19 cellular contexts compared by ENCODE assay signal in genomic region chr14:54177861-54178591, GRCh38.
DNase-seq lines count a peak whose midpoint lies in the region; ATAC-seq and TF ChIP-seq lines count a peak whose summit lies in the region.
"Had no signal": no experiment of that assay in that cellular context is flagged by ENCODE, and none has a peak within 500 bp of the region (broad histone marks: within the 10 kb centered on the region; RNA-seq: fewer than 3 reads in every experiment).

No MANE protein-coding gene starts in this region.

- CTCF ChIA-PET in activated CD8-positive, alpha-beta T cell treated with anti-CD3 and anti-CD28 coated beads, Interleukin-2, amount 10 ng/mL, durations not matched to agents 7 days and 5 days (lab: Charles Lee): interaction anchor here (0.7 to 2.0 kb wide), 4 partner anchors 151 to 638 kb away, joined by 3 to 4 read pairs (median 4); no protein-coding TSS in a partner anchor

- H2BK5ac ChIP-seq in neuronal stem cell (ENCODE audit: low read length): no peak overlapping the region

- peaks cover 0 to 4% of the 10 kb centered on the region in 2 donors for H3K4me1 ChIP-seq in neuronal stem cell (ENCODE audit: control insufficient read depth in 2 of 2, insufficient read depth in 1 of 2, low read depth in 1 of 2, low read length in 2 of 2)
- H3K4me1 ChIP-seq in left ventricle myocardium inferior: peaks cover 25% of the 10 kb centered on the region
- H3K4me1 ChIP-seq: psoas muscle had no signal

- peak overlapping the region; percentile 21 for H2AFZ ChIP-seq in neuronal stem cell (ENCODE audit: low read length)

- no peaks in the 10 kb centered on the region for H3K9me3 Mint-ChIP-seq in activated CD8-positive, alpha-beta T cell treated with anti-CD3 and anti-CD28 coated beads, Interleukin-2, amount 10 ng/mL, durations not matched to agents 7 days and 5 days (ENCODE audit: insufficient read depth)
- H3K9me3 Mint-ChIP-seq: activated CD4-positive, alpha-beta memory T cell treated with anti-CD3 and anti-CD28 coated beads for 36 hours; activated T-cell treated with anti-CD3 and anti-CD28 coated beads, Interleukin-2, amount 50 U/mL, for 72 hours; naive thymus-derived CD8-positive, alpha-beta T cell had no signal

- H3K4ac ChIP-seq in neuronal stem cell (ENCODE audit: low read length): no peak overlapping the region

- H3K9me3 ChIP-seq in neuronal stem cell (replicated peaks in 1 of 2; ENCODE audit: control insufficient read depth in 2 of 2, insufficient read depth in 1 of 2, low read depth in 1 of 2, low read length in 2 of 2): no peaks in the 10 kb centered on the region
- H3K9me3 ChIP-seq in left ventricle myocardium inferior (replicated peaks): no peaks in the 10 kb centered on the region
- H3K9me3 ChIP-seq: esophagus squamous epithelium, Peyer's patch, psoas muscle had no signal

- no peak for TF ChIP-seq CTCF in fibroblast of villous mesenchyme (IDR thresholded peaks at IDR 0.05; ENCODE audit: insufficient read depth, low read depth, low read length)
- no peak for TF ChIP-seq CTCF in left ventricle myocardium inferior (IDR thresholded peaks at IDR 0.05; ENCODE audit: borderline replicate concordance)

- no peak overlapping the region for H4K91ac ChIP-seq in neuronal stem cell (ENCODE audit: low read depth, low read length, poor library complexity)

- no peak overlapping the region for H3K4me3 Mint-ChIP-seq in activated CD8-positive, alpha-beta T cell treated with anti-CD3 and anti-CD28 coated beads, Interleukin-2, amount 10 ng/mL, durations not matched to agents 7 days and 5 days
- H3K4me3 Mint-ChIP-seq: activated CD4-positive, alpha-beta memory T cell treated with anti-CD3 and anti-CD28 coated beads for 36 hours; activated T-cell treated with anti-CD3 and anti-CD28 coated beads, Interleukin-2, amount 50 U/mL, for 72 hours; naive thymus-derived CD8-positive, alpha-beta T cell had no signal

- H3K4me1 Mint-ChIP-seq in activated CD8-positive, alpha-beta T cell treated with anti-CD3 and anti-CD28 coated beads, Interleukin-2, amount 10 ng/mL, durations not matched to agents 7 days and 5 days (ENCODE audit: low read depth): no peaks in the 10 kb centered on the region
- H3K4me1 Mint-ChIP-seq: naive thymus-derived CD8-positive, alpha-beta T cell had no signal

- no peak overlapping the region for H2BK15ac ChIP-seq in neuronal stem cell (ENCODE audit: low read length)

- no peak overlapping the region for H3K14ac ChIP-seq in neuronal stem cell (ENCODE audit: low read length)

- peak; percentile 53 for DNase-seq in G401 (ENCODE audit: low spot score)
- peak; percentile 31 for DNase-seq in NCI-H748 treated with DMSO at 0.1 percent for 48 hours (lab: John Stamatoyannopoulos, UW)
- peak; percentile 89 for DNase-seq in fibroblast of villous mesenchyme (ENCODE audit: low read depth)
- no peak for DNase-seq in neuronal stem cell (ENCODE audit: low spot score)
- no peak for DNase-seq in activated CD8-positive, alpha-beta T cell treated with anti-CD3 and anti-CD28 coated beads, Interleukin-2, amount 10 ng/mL, durations not matched to agents 7 days and 5 days
- DNase-seq in left ventricle myocardium inferior: no peak
- no peak for DNase-seq in NCI-H82 (lab: John Stamatoyannopoulos, UW)
- DNase-seq: activated CD4-positive, alpha-beta memory T cell treated with anti-CD3 and anti-CD28 coated beads for 36 hours; activated T-cell treated with anti-CD3 and anti-CD28 coated beads, Interleukin-2, amount 50 U/mL, for 72 hours; AML-193; esophagus squamous epithelium; Karpas-422; naive thymus-derived CD8-positive, alpha-beta T cell; NCI-H1694 treated with DMSO at 0.1 percent for 48 hours; NCI-H524 treated with DMSO at 0.1 percent for 48 hours; Peyer's patch; psoas muscle; SW 1271 had no signal

- intact Hi-C loops in left ventricle myocardium inferior (cut with micrococcal nuclease): loop anchor here (5.0 kb wide), 1 partner anchor 636 kb away; no protein-coding TSS in a partner anchor

- no peak overlapping the region for H2AK5ac ChIP-seq in neuronal stem cell (ENCODE audit: low read depth, low read length)

- H2BK12ac ChIP-seq in neuronal stem cell (ENCODE audit: low read length): no peak overlapping the region

- H3K27ac ChIP-seq in neuronal stem cell (replicated peaks; ENCODE audit: low read length) (no peak overlapping the region), left ventricle myocardium inferior (replicated peaks) (no peak overlapping the region)
- H3K27ac ChIP-seq: esophagus squamous epithelium, psoas muscle had no signal

- H3K27ac Mint-ChIP-seq in activated CD8-positive, alpha-beta T cell treated with anti-CD3 and anti-CD28 coated beads, Interleukin-2, amount 10 ng/mL, durations not matched to agents 7 days and 5 days: no peak overlapping the region
- H3K27ac Mint-ChIP-seq: activated CD4-positive, alpha-beta memory T cell treated with anti-CD3 and anti-CD28 coated beads for 36 hours; activated T-cell treated with anti-CD3 and anti-CD28 coated beads, Interleukin-2, amount 50 U/mL, for 72 hours; naive thymus-derived CD8-positive, alpha-beta T cell had no signal

- in situ Hi-C loops in G401 (cut with HindIII; ENCODE audit: low sequenced_read_pairs): loop anchor here (25.0 kb wide), 1 partner anchor 159 kb away; no protein-coding TSS in a partner anchor

- H3K27me3 ChIP-seq in neuronal stem cell (ENCODE audit: control insufficient read depth in 3 of 3, insufficient read depth in 3 of 3, low read depth in 1 of 3, low read length in 3 of 3) (no peaks in the 10 kb centered on the region), left ventricle myocardium inferior (ENCODE audit: low read depth) (peaks cover 36% of the 10 kb centered on the region)
- H3K27me3 ChIP-seq: Peyer's patch had no signal

- no peak overlapping the region for H3K18ac ChIP-seq in neuronal stem cell (ENCODE audit: low read length)

- peaks cover 32% of the 10 kb centered on the region for H3K27me3 Mint-ChIP-seq in activated CD8-positive, alpha-beta T cell treated with anti-CD3 and anti-CD28 coated beads, Interleukin-2, amount 10 ng/mL, durations not matched to agents 7 days and 5 days (ENCODE audit: low read depth)

- H3K4me2 ChIP-seq in neuronal stem cell (ENCODE audit: insufficient read depth, low read length, poor library complexity, severe bottlenecking): no peak overlapping the region

- H3K36me3 ChIP-seq in neuronal stem cell (replicated peaks in 1 of 2; ENCODE audit: control insufficient read depth in 2 of 2, insufficient read depth in 2 of 2, low read length in 2 of 2) (no peaks in the 10 kb centered on the region), left ventricle myocardium inferior (no peaks in the 10 kb centered on the region)
- H3K36me3 ChIP-seq: esophagus squamous epithelium, Peyer's patch had no signal

- no peak overlapping the region for H4K8ac ChIP-seq in neuronal stem cell (ENCODE audit: low read depth, low read length)

- no peaks in the 10 kb centered on the region for H3K79me1 ChIP-seq in neuronal stem cell (ENCODE audit: low read depth, low read length)

- H3K23ac ChIP-seq in neuronal stem cell (ENCODE audit: low read depth, low read length, poor library complexity): no peak overlapping the region

- H3K9ac ChIP-seq in neuronal stem cell (ENCODE audit: low read depth, low read length, poor library complexity): no peak overlapping the region

- POLR2A ChIA-PET in activated CD8-positive, alpha-beta T cell treated with anti-CD3 and anti-CD28 coated beads, Interleukin-2, amount 10 ng/mL, durations not matched to agents 7 days and 5 days (lab: Charles Lee): no interaction called here

- no peak for ATAC-seq in activated CD8-positive, alpha-beta T cell treated with anti-CD3 and anti-CD28 coated beads, Interleukin-2, amount 10 ng/mL, durations not matched to agents 7 days and 5 days
- ATAC-seq in GM21515 (IDR thresholded peaks at IDR 0.05; ENCODE audit: unreplicated experiment): no peak
- ATAC-seq: activated T-cell treated with anti-CD3 and anti-CD28 coated beads, Interleukin-2, amount 50 U/mL, for 72 hours; naive thymus-derived CD8-positive, alpha-beta T cell; psoas muscle had no signal

- no peak overlapping the region for H3K4me3 ChIP-seq in fibroblast of villous mesenchyme (ENCODE audit: low read depth, low read length)
- no peak overlapping the region for H3K4me3 ChIP-seq in neuronal stem cell (ENCODE audit: low read length in 2 of 2)
- no peak overlapping the region for H3K4me3 ChIP-seq in left ventricle myocardium inferior
- H3K4me3 ChIP-seq: esophagus squamous epithelium, Peyer's patch, psoas muscle had no signal

- no CpG with 5 or more reads among the region's 6 CpGs for WGBS in neuronal stem cell (ENCODE audit: extremely low coverage in 2 of 2, insufficient read length in 2 of 2, insufficient replicate concordance in 1 of 2), 2 donors

- H3K36me3 Mint-ChIP-seq in activated CD8-positive, alpha-beta T cell treated with anti-CD3 and anti-CD28 coated beads, Interleukin-2, amount 10 ng/mL, durations not matched to agents 7 days and 5 days (ENCODE audit: low read depth): no peaks in the 10 kb centered on the region
- H3K36me3 Mint-ChIP-seq: activated CD4-positive, alpha-beta memory T cell treated with anti-CD3 and anti-CD28 coated beads for 36 hours; naive thymus-derived CD8-positive, alpha-beta T cell had no signal

- H2BK120ac ChIP-seq in neuronal stem cell (ENCODE audit: low read depth, low read length): no peak overlapping the region

Comparison
In these comparisons a context has a peak if more than half of its experiments do, and no peak if none do; other contexts are left out.
1. DNase-seq: peak in G401 (single experiment), NCI-H748 treated with DMSO at 0.1 percent for 48 hours (single experiment) and fibroblast of villous mesenchyme (single experiment); none in neuronal stem cell (single experiment), activated CD8-positive, alpha-beta T cell treated with anti-CD3 and anti-CD28 coated beads, Interleukin-2, amount 10 ng/mL, durations not matched to agents 7 days and 5 days (single experiment), left ventricle myocardium inferior (single experiment) and NCI-H82 (single experiment).